24 cellular contexts compared by ENCODE assay signal in genomic region chr13:70634893-70635292, GRCh38.
"Had no signal": no experiment of that assay in that cellular context is flagged by ENCODE, and none has a peak within 500 bp of the region (broad histone marks: within the 10 kb centered on the region; RNA-seq: fewer than 3 reads in every experiment).

No MANE protein-coding gene starts in this region.

- ATAC-seq: HepG2, K562 had no signal

- H3K36me3 ChIP-seq: SJSA1 had no signal

- FAIRE-seq: HepG2, K562, RCC 7860 had no signal

- H3K27me3 ChIP-seq: SJSA1 had no signal

- DNase-seq: IMR-90; Kasumi-1; MM.1S; NCI-H1092 treated with DMSO at 0.1 percent for 48 hours; NCI-H1436; NCI-H187; NCI-H2029; NCI-H2081 treated with DMSO at 0.1 percent for 48 hours; NCI-H226; NCI-H446; NCI-H510A; NCI-H524 treated with DMSO at 0.1 percent for 48 hours; NCI-H69; NCI-H774; NK-92 treated with Interleukin-12 subunit alpha and Interleukin-12 subunit beta, amount 100 ng/mL, for 24 hours; OCI-M1; Right ventricle myocardium superior; RPMI8226; SIG-M5 had no signal

- H3K4me3 ChIP-seq: K562, SJSA1, SK-N-MC had no signal
